Comparison of ENCODE assay signal across 18 cellular contexts in the genomic region with DNA sequence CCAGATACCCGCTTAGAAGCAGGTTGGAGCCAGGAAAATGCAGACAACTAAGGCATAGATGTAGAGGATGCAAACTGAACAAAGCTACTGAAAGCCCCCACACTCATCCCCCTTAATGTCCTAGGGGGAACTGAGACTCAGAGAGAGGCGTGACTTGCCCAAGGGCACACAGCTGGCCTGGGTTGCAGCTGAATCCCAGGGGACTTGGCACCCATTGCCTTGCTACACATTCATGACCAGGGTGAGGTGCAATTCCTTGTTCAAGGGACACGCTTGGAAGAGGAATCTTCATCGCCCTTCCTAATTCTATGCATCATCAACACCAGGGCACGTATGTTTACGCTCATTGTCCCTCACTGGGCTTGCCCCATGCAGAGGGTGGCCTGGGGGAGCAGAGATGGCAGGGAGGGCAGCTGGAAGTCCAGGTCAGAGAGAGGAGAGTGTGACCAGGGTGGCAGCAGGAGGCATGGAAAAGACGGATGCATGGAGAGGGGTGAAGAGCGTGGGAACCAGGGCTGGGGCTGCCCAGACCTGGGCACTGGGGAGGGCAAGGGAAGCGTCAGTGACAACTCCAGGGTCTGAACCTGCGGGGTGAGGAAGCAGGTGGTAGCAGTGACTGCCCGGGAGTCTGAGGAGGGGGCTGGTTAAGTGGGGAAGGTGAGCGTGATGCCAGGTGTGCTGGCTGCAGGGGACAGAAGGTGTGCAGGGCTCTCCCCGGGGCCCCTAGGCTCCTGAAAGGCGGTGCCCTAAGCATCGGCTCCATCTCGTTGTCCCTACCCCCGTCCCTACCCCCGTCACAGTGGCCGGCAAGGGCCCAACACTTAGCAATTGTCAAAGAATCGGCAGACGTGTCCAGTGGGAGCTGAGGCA.
A peak's percentile ranks its signal among the peaks of the same experiment; 100 is the strongest.
DNase-seq lines count a peak whose midpoint lies in the region; ATAC-seq, FAIRE-seq and TF ChIP-seq lines count a peak whose summit lies in the region.
"Had no signal": no experiment of that assay in that cellular context is flagged by ENCODE, and none has a peak within 500 bp of the region (broad histone marks: within the 10 kb centered on the region; RNA-seq: fewer than 3 reads in every experiment).

No MANE protein-coding gene starts in this region.

- no peaks in the 10 kb centered on the region for H3K9me3 Mint-ChIP-seq in activated naive CD4-positive, alpha-beta T cell treated with anti-CD3 and anti-CD28 coated beads, Interleukin-2, amount 50 U/mL, for 24 hours
- H3K9me3 Mint-ChIP-seq: activated naive CD4-positive, alpha-beta T cell treated with anti-CD3 and anti-CD28 coated beads, Interleukin-2, amount 50 U/mL, for 72 hours; natural killer cell treated with Interleukin-12 subunit alpha and Interleukin-12 subunit beta and Interleukin-15 and Interleukin-18, amount 100 ng/mL, for 72 hours had no signal

- H3K36me3 Mint-ChIP-seq in activated naive CD4-positive, alpha-beta T cell treated with anti-CD3 and anti-CD28 coated beads, Interleukin-2, amount 50 U/mL, for 24 hours, result no peaks in the 10 kb centered on the region
- H3K36me3 Mint-ChIP-seq: activated naive CD4-positive, alpha-beta T cell treated with anti-CD3 and anti-CD28 coated beads, Interleukin-2, amount 50 U/mL, for 72 hours; natural killer cell treated with Interleukin-12 subunit alpha and Interleukin-12 subunit beta and Interleukin-15 and Interleukin-18, amount 100 ng/mL, for 72 hours had no signal

- TF ChIP-seq CTCF in NB4 (IDR thresholded peaks at IDR 0.05; ENCODE audit: low read depth, low read length) (no peak), esophagus muscularis mucosa (IDR thresholded peaks at IDR 0.05) (no peak), omental fat pad (IDR thresholded peaks at IDR 0.05) (no peak), mucosa of descending colon (IDR thresholded peaks at IDR 0.05) (no peak)

- peaks cover 8 to 41% (median 35%) of the 10 kb centered on the region in 4 donors for H3K4me1 ChIP-seq in esophagus muscularis mucosa
- peaks cover 4% of the 10 kb centered on the region for H3K4me1 ChIP-seq in mucosa of descending colon (ENCODE audit: low read depth)
- H3K4me1 ChIP-seq: breast epithelium had no signal

- intact Hi-C loops in esophagus muscularis mucosa (cut with DNase I), result no loop called here
- intact Hi-C loops in mucosa of descending colon (cut with DNase I, micrococcal nuclease), result no loop called here

- peak overlapping the region; percentile 77 for H3K27ac Mint-ChIP-seq in activated naive CD4-positive, alpha-beta T cell treated with anti-CD3 and anti-CD28 coated beads, Interleukin-2, amount 50 U/mL, for 24 hours
- H3K27ac Mint-ChIP-seq: natural killer cell treated with Interleukin-12 subunit alpha and Interleukin-12 subunit beta and Interleukin-15 and Interleukin-18, amount 100 ng/mL, for 72 hours had no signal

- TF ChIP-seq POLR2A in NB4 (IDR thresholded peaks at IDR 0.05; ENCODE audit: extremely low read depth, insufficient read length) (no peak), esophagus muscularis mucosa (IDR thresholded peaks at IDR 0.05; ENCODE audit: low read depth) (no peak), H54 (IDR thresholded peaks at IDR 0.05; ENCODE audit: low read depth, low read length) (no peak)

- no peak overlapping the region for H3K4me3 ChIP-seq in NB4 (ENCODE audit: low read depth, low read length)
- no peak overlapping the region for H3K4me3 ChIP-seq in esophagus muscularis mucosa
- H3K4me3 ChIP-seq in mucosa of descending colon, result no peak overlapping the region

- H3K36me3 ChIP-seq in esophagus muscularis mucosa (no peaks in the 10 kb centered on the region), mucosa of descending colon (ENCODE audit: low read depth) (no peaks in the 10 kb centered on the region)
- H3K36me3 ChIP-seq: breast epithelium, left ventricle myocardium inferior, thoracic aorta had no signal

- FAIRE-seq in H54 (lab: Jason Lieb, UNC), result no peak

- peak overlapping the region; percentile 66 for H3K4me3 Mint-ChIP-seq in activated naive CD4-positive, alpha-beta T cell treated with anti-CD3 and anti-CD28 coated beads, Interleukin-2, amount 50 U/mL, for 24 hours

- H3K27me3 ChIP-seq in esophagus muscularis mucosa, result peaks cover 0 to 7% (median 0%) of the 10 kb centered on the region in 4 donors

- ATAC-seq in omental fat pad (ENCODE audit: low FRiP score) (no peak), mucosa of descending colon (no peak)

- DNase-seq in activated naive CD4-positive, alpha-beta T cell (lab: John Stamatoyannopoulos, UW), result no peak
- DNase-seq in NB4 (ENCODE audit: low read depth), result peak; percentile 56
- peak; percentile 74 for DNase-seq in esophagus muscularis mucosa (ENCODE audit: extremely low spot score)
- peak; percentile 36 for DNase-seq in ureter (ENCODE audit: low spot score)
- no peak for DNase-seq in omental fat pad (ENCODE audit: low spot score)
- no peak for DNase-seq in mucosa of descending colon
- no peak for DNase-seq in H54 (ENCODE audit: insufficient read length, low spot score)
- DNase-seq: DMS79; effector CD4-positive, alpha-beta T cell; left ventricle myocardium inferior; NCI-H1105; NCI-H446; SIG-M5 had no signal

- no peak overlapping the region for H3K27ac ChIP-seq in esophagus muscularis mucosa (replicated peaks in 1 of 4)
- H3K27ac ChIP-seq: breast epithelium, thoracic aorta had no signal

- no peak for TF ChIP-seq EP300 in esophagus muscularis mucosa (IDR thresholded peaks at IDR 0.05)

- WGBS in esophagus muscularis mucosa, result 95% methylated on average over 21 of the region's 21 CpGs

- H3K9me3 ChIP-seq in esophagus muscularis mucosa, result no peaks in the 10 kb centered on the region
- H3K9me3 ChIP-seq in mucosa of descending colon, result no peaks in the 10 kb centered on the region
- H3K9me3 ChIP-seq: breast epithelium, left ventricle myocardium inferior, thoracic aorta had no signal

- H3K4me1 Mint-ChIP-seq in activated naive CD4-positive, alpha-beta T cell treated with anti-CD3 and anti-CD28 coated beads, Interleukin-2, amount 50 U/mL, for 24 hours, result peaks cover 29% of the 10 kb centered on the region

- H3K27me3 Mint-ChIP-seq in activated naive CD4-positive, alpha-beta T cell treated with anti-CD3 and anti-CD28 coated beads, Interleukin-2, amount 50 U/mL, for 24 hours, result no peaks in the 10 kb centered on the region

Comparison
In these comparisons a context has a peak if more than half of its experiments do, and no peak if none do; other contexts are left out.
1. DNase-seq: peak in NB4 (single experiment), esophagus muscularis mucosa (single experiment) and ureter (single experiment); none in activated naive CD4-positive, alpha-beta T cell (0 of 4), omental fat pad (single experiment), mucosa of descending colon (0 of 3) and H54 (single experiment).